1 cellular context compared by ENCODE assay signal in the genomic region with DNA sequence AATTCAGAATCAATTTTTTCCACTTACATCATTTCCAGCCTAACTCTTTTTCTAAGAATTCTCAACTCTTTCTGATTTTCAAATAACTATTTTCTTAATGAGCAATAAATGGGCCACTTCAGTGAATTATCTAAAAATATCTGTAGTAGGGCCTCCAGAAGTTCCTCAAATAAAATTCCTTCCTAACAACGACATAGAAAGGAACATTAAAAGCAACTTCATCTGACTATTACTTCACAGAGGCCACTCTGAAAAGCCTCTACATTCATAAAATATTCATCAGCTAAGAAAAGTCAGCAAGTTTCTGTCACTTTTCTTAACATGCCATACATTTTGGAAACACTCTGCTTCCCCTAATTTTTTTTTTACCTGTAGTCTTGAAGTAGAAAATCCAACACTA.
TF ChIP-seq lines count a peak whose summit lies in the region.

No MANE protein-coding gene starts in this region.

TF ChIP-seq in WTC11, 78 proteins besides CTCF, POLR2A, EP300 and RAD21:
- TF ChIP-seq, protein P1, sequence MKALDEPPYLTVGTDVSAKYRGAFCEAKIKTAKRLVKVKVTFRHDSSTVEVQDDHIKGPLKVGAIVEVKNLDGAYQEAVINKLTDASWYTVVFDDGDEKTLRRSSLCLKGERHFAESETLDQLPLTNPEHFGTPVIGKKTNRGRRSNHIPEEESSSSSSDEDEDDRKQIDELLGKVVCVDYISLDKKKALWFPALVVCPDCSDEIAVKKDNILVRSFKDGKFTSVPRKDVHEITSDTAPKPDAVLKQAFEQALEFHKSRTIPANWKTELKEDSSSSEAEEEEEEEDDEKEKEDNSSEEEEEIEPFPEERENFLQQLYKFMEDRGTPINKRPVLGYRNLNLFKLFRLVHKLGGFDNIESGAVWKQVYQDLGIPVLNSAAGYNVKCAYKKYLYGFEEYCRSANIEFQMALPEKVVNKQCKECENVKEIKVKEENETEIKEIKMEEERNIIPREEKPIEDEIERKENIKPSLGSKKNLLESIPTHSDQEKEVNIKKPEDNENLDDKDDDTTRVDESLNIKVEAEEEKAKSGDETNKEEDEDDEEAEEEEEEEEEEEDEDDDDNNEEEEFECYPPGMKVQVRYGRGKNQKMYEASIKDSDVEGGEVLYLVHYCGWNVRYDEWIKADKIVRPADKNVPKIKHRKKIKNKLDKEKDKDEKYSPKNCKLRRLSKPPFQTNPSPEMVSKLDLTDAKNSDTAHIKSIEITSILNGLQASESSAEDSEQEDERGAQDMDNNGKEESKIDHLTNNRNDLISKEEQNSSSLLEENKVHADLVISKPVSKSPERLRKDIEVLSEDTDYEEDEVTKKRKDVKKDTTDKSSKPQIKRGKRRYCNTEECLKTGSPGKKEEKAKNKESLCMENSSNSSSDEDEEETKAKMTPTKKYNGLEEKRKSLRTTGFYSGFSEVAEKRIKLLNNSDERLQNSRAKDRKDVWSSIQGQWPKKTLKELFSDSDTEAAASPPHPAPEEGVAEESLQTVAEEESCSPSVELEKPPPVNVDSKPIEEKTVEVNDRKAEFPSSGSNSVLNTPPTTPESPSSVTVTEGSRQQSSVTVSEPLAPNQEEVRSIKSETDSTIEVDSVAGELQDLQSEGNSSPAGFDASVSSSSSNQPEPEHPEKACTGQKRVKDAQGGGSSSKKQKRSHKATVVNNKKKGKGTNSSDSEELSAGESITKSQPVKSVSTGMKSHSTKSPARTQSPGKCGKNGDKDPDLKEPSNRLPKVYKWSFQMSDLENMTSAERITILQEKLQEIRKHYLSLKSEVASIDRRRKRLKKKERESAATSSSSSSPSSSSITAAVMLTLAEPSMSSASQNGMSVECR (CRISPR knock-in tag; IDR thresholded peaks at IDR 0.05; ENCODE audit: borderline replicate concordance): no peak
- no peak for TF ChIP-seq NFATC4 (CRISPR knock-in tag; IDR thresholded peaks at IDR 0.05)
- TF ChIP-seq CREM (CRISPR knock-in tag; IDR thresholded peaks at IDR 0.05): no peak
- TF ChIP-seq, protein P2, sequence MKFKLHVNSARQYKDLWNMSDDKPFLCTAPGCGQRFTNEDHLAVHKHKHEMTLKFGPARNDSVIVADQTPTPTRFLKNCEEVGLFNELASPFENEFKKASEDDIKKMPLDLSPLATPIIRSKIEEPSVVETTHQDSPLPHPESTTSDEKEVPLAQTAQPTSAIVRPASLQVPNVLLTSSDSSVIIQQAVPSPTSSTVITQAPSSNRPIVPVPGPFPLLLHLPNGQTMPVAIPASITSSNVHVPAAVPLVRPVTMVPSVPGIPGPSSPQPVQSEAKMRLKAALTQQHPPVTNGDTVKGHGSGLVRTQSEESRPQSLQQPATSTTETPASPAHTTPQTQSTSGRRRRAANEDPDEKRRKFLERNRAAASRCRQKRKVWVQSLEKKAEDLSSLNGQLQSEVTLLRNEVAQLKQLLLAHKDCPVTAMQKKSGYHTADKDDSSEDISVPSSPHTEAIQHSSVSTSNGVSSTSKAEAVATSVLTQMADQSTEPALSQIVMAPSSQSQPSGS (CRISPR knock-in tag; IDR thresholded peaks at IDR 0.05; ENCODE audit: borderline replicate concordance, low read depth): no peak
- TF ChIP-seq, protein P3, sequence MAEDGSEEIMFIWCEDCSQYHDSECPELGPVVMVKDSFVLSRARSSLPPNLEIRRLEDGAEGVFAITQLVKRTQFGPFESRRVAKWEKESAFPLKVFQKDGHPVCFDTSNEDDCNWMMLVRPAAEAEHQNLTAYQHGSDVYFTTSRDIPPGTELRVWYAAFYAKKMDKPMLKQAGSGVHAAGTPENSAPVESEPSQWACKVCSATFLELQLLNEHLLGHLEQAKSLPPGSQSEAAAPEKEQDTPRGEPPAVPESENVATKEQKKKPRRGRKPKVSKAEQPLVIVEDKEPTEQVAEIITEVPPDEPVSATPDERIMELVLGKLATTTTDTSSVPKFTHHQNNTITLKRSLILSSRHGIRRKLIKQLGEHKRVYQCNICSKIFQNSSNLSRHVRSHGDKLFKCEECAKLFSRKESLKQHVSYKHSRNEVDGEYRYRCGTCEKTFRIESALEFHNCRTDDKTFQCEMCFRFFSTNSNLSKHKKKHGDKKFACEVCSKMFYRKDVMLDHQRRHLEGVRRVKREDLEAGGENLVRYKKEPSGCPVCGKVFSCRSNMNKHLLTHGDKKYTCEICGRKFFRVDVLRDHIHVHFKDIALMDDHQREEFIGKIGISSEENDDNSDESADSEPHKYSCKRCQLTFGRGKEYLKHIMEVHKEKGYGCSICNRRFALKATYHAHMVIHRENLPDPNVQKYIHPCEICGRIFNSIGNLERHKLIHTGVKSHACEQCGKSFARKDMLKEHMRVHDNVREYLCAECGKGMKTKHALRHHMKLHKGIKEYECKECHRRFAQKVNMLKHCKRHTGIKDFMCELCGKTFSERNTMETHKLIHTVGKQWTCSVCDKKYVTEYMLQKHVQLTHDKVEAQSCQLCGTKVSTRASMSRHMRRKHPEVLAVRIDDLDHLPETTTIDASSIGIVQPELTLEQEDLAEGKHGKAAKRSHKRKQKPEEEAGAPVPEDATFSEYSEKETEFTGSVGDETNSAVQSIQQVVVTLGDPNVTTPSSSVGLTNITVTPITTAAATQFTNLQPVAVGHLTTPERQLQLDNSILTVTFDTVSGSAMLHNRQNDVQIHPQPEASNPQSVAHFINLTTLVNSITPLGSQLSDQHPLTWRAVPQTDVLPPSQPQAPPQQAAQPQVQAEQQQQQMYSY (CRISPR knock-in tag; IDR thresholded peaks at IDR 0.05): no peak
- no peak for TF ChIP-seq OVOL2 (CRISPR knock-in tag; IDR thresholded peaks at IDR 0.05; ENCODE audit: borderline replicate concordance)
